ENCODE assay signal across 1 cellular context in the genomic region with DNA sequence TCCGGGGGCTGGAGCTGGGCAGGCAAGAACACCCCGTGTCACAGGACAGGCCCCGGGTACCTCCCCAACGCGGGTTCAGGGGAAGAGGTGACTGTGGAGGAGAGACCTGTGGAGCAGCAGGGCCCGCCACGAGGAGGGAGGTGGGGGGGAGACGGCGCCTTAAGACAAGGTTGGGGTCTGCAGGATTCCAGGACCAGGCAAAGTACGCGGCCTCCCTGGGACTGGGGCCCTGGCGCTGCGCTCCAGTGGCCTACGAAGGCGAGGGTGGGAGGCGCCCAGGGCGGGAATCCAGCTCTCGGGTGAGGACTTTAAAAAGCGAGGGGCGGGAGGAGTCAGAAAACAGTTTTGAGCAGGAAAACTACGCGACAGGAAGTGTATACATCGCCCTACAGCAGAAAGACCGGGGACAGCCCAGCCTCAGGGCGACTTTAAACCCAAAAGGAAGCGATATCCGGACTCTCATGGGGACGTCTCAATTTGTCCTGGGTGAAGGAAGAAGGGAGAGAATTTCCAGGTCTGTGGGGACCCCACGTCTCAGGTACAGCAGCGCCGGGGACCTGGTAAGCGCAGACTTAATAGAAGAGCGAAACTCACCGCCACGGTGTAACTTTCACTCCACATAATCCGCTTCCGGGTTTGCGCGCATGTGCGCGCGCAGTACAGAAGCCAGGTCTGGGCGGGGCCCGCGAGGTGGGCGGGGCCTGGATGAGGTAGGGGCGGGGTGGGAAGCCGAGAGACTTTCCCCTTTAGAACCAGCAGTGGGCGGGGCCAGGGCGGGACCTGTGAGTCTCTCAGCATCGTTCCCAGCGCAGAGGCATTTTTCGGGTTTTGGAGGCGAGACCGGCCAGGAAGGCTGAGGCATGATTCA.
A peak's percentile ranks its signal among the peaks of the same experiment; 100 is the strongest.
TF ChIP-seq lines count a peak whose summit lies in the region.

A gene (minus strand): TSS at position 638 of the 868 bp plus-strand sequence.

TF ChIP-seq in HepG2, 621 proteins besides CTCF, POLR2A, EP300 and RAD21 (continued from another document and continues in another):
- TF ChIP-seq ZSCAN31 (CRISPR knock-in tag; IDR thresholded peaks at IDR 0.05; ENCODE audit: low read depth) (no peak), NFKB2 (CRISPR knock-in tag; IDR thresholded peaks at IDR 0.05; ENCODE audit: borderline replicate concordance) (no peak), ASH2L (IDR thresholded peaks at IDR 0.05; ENCODE audit: insufficient read length, low read depth, low read length) (peak; percentile 51), HNRNPLL (IDR thresholded peaks at IDR 0.05; ENCODE audit: low read depth, low read length, poor library complexity, severe bottlenecking) (peak; percentile 41), KDM3A (CRISPR knock-in tag; IDR thresholded peaks at IDR 0.05; ENCODE audit: low read depth) (no peak), SIN3A (IDR thresholded peaks at IDR 0.05; ENCODE audit: borderline replicate concordance, low read depth, low read length) (peak; percentile 79; the same call in 1 of the 2 replicates), HNRNPUL1 (IDR thresholded peaks at IDR 0.05; ENCODE audit: low read depth, low read length) (no peak), ZNF264 (CRISPR knock-in tag; IDR thresholded peaks at IDR 0.05) (no peak), NAIF1 (CRISPR knock-in tag; IDR thresholded peaks at IDR 0.05; ENCODE audit: borderline replicate concordance) (no peak), SAFB2 (CRISPR knock-in tag; IDR thresholded peaks at IDR 0.05; ENCODE audit: borderline replicate concordance, low read depth) (no peak), BHLHE40 (IDR thresholded peaks at IDR 0.05; ENCODE audit: low read length) (no peak), AGO2 (optimal IDR thresholded peaks at IDR 0.05; ENCODE audit: low read depth, low read length) (peak; percentile 36), CEBPG (CRISPR knock-in tag; IDR thresholded peaks at IDR 0.05) (no peak), MIER3 (CRISPR knock-in tag; IDR thresholded peaks at IDR 0.05; ENCODE audit: borderline replicate concordance) (no peak), ZNF510 (CRISPR knock-in tag; IDR thresholded peaks at IDR 0.05; ENCODE audit: low read depth) (peak; percentile 59; the same call in 1 of the 2 replicates), TBX3 (IDR thresholded peaks at IDR 0.05; ENCODE audit: borderline replicate concordance) (no peak), ZNF367 (CRISPR knock-in tag; IDR thresholded peaks at IDR 0.05; ENCODE audit: borderline replicate concordance) (no peak)
- TF ChIP-seq, protein P1, sequence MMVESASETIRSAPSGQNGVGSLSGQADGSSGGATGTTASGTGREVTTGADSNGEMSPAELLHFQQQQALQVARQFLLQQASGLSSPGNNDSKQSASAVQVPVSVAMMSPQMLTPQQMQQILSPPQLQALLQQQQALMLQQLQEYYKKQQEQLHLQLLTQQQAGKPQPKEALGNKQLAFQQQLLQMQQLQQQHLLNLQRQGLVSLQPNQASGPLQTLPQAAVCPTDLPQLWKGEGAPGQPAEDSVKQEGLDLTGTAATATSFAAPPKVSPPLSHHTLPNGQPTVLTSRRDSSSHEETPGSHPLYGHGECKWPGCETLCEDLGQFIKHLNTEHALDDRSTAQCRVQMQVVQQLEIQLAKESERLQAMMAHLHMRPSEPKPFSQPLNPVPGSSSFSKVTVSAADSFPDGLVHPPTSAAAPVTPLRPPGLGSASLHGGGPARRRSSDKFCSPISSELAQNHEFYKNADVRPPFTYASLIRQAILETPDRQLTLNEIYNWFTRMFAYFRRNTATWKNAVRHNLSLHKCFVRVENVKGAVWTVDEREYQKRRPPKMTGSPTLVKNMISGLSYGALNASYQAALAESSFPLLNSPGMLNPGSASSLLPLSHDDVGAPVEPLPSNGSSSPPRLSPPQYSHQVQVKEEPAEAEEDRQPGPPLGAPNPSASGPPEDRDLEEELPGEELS (CRISPR knock-in tag; IDR thresholded peaks at IDR 0.05) = no peak
- TF ChIP-seq, protein P2, sequence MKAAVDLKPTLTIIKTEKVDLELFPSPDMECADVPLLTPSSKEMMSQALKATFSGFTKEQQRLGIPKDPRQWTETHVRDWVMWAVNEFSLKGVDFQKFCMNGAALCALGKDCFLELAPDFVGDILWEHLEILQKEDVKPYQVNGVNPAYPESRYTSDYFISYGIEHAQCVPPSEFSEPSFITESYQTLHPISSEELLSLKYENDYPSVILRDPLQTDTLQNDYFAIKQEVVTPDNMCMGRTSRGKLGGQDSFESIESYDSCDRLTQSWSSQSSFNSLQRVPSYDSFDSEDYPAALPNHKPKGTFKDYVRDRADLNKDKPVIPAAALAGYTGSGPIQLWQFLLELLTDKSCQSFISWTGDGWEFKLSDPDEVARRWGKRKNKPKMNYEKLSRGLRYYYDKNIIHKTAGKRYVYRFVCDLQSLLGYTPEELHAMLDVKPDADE (CRISPR knock-in tag; IDR thresholded peaks at IDR 0.05) = no peak
- TF ChIP-seq, protein P3, sequence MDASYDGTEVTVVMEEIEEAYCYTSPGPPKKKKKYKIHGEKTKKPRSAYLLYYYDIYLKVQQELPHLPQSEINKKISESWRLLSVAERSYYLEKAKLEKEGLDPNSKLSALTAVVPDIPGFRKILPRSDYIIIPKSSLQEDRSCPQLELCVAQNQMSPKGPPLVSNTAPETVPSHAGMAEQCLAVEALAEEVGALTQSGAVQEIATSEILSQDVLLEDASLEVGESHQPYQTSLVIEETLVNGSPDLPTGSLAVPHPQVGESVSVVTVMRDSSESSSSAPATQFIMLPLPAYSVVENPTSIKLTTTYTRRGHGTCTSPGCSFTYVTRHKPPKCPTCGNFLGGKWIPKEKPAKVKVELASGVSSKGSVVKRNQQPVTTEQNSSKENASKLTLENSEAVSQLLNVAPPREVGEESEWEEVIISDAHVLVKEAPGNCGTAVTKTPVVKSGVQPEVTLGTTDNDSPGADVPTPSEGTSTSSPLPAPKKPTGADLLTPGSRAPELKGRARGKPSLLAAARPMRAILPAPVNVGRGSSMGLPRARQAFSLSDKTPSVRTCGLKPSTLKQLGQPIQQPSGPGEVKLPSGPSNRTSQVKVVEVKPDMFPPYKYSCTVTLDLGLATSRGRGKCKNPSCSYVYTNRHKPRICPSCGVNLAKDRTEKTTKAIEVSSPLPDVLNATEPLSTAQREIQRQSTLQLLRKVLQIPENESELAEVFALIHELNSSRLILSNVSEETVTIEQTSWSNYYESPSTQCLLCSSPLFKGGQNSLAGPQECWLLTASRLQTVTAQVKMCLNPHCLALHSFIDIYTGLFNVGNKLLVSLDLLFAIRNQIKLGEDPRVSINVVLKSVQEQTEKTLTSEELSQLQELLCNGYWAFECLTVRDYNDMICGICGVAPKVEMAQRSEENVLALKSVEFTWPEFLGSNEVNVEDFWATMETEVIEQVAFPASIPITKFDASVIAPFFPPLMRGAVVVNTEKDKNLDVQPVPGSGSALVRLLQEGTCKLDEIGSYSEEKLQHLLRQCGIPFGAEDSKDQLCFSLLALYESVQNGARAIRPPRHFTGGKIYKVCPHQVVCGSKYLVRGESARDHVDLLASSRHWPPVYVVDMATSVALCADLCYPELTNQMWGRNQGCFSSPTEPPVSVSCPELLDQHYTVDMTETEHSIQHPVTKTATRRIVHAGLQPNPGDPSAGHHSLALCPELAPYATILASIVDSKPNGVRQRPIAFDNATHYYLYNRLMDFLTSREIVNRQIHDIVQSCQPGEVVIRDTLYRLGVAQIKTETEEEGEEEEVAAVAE (CRISPR knock-in tag; IDR thresholded peaks at IDR 0.05; ENCODE audit: borderline replicate concordance) = no peak
- TF ChIP-seq, protein P4, sequence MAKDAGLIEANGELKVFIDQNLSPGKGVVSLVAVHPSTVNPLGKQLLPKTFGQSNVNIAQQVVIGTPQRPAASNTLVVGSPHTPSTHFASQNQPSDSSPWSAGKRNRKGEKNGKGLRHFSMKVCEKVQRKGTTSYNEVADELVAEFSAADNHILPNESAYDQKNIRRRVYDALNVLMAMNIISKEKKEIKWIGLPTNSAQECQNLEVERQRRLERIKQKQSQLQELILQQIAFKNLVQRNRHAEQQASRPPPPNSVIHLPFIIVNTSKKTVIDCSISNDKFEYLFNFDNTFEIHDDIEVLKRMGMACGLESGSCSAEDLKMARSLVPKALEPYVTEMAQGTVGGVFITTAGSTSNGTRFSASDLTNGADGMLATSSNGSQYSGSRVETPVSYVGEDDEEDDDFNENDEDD (CRISPR knock-in tag; IDR thresholded peaks at IDR 0.05; ENCODE audit: borderline replicate concordance) = no peak
- TF ChIP-seq, protein P5, sequence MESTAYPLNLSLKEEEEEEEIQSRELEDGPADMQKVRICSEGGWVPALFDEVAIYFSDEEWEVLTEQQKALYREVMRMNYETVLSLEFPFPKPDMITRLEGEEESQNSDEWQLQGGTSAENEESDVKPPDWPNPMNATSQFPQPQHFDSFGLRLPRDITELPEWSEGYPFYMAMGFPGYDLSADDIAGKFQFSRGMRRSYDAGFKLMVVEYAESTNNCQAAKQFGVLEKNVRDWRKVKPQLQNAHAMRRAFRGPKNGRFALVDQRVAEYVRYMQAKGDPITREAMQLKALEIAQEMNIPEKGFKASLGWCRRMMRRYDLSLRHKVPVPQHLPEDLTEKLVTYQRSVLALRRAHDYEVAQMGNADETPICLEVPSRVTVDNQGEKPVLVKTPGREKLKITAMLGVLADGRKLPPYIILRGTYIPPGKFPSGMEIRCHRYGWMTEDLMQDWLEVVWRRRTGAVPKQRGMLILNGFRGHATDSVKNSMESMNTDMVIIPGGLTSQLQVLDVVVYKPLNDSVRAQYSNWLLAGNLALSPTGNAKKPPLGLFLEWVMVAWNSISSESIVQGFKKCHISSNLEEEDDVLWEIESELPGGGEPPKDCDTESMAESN (CRISPR knock-in tag; conservative IDR thresholded peaks at IDR 0.05) = no peak
- TF ChIP-seq, protein P6, sequence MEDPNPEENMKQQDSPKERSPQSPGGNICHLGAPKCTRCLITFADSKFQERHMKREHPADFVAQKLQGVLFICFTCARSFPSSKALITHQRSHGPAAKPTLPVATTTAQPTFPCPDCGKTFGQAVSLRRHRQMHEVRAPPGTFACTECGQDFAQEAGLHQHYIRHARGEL (CRISPR knock-in tag; IDR thresholded peaks at IDR 0.05) = no peak
- TF ChIP-seq, protein P7, sequence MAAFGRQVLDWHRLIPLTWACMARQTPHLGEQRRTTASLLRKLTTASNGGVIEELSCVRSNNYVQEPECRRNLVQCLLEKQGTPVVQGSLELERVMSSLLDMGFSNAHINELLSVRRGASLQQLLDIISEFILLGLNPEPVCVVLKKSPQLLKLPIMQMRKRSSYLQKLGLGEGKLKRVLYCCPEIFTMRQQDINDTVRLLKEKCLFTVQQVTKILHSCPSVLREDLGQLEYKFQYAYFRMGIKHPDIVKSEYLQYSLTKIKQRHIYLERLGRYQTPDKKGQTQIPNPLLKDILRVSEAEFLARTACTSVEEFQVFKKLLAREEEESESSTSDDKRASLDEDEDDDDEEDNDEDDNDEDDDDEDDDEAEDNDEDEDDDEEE (CRISPR knock-in tag; IDR thresholded peaks at IDR 0.05) = no peak
- TF ChIP-seq, protein P8, sequence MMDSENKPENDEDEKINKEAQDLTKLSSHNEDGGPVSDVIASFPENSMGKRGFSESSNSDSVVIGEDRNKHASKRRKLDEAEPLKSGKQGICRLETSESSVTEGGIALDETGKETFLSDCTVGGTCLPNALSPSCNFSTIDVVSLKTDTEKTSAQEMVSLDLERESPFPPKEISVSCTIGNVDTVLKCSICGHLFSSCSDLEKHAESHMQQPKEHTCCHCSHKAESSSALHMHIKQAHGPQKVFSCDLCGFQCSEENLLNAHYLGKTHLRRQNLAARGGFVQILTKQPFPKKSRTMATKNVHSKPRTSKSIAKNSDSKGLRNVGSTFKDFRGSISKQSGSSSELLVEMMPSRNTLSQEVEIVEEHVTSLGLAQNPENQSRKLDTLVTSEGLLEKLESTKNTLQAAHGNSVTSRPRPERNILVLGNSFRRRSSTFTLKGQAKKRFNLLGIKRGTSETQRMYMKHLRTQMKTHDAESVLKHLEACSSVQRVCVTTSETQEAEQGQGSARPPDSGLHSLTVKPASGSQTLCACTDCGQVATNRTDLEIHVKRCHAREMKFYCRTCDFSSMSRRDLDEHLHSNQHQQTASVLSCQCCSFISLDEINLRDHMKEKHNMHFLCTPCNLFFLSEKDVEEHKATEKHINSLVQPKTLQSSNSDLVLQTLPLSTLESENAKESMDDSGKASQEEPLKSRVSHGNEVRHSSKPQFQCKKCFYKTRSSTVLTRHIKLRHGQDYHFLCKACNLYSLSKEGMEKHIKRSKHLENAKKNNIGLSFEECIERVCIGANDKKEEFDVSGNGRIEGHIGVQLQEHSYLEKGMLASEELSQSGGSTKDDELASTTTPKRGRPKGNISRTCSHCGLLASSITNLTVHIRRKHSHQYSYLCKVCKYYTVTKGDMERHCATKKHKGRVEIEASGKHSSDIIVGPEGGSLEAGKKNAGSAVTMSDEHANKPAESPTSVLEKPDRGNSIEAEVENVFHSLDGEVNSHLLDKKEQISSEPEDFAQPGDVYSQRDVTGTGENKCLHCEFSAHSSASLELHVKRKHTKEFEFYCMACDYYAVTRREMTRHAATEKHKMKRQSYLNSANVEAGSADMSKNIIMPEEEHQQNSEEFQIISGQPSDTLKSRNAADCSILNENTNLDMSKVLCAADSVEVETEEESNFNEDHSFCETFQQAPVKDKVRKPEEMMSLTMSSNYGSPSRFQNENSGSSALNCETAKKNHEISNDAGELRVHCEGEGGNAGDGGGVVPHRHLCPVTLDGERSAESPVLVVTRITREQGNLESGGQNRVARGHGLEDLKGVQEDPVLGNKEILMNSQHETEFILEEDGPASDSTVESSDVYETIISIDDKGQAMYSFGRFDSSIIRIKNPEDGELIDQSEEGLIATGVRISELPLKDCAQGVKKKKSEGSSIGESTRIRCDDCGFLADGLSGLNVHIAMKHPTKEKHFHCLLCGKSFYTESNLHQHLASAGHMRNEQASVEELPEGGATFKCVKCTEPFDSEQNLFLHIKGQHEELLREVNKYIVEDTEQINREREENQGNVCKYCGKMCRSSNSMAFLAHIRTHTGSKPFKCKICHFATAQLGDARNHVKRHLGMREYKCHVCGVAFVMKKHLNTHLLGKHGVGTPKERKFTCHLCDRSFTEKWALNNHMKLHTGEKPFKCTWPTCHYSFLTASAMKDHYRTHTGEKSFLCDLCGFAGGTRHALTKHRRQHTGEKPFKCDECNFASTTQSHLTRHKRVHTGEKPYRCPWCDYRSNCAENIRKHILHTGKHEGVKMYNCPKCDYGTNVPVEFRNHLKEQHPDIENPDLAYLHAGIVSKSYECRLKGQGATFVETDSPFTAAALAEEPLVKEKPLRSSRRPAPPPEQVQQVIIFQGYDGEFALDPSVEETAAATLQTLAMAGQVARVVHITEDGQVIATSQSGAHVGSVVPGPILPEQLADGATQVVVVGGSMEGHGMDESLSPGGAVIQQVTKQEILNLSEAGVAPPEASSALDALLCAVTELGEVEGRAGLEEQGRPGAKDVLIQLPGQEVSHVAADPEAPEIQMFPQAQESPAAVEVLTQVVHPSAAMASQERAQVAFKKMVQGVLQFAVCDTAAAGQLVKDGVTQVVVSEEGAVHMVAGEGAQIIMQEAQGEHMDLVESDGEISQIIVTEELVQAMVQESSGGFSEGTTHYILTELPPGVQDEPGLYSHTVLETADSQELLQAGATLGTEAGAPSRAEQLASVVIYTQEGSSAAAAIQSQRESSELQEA (CRISPR knock-in tag; IDR thresholded peaks at IDR 0.05; ENCODE audit: not compliant biosample characterization) = no peak
- TF ChIP-seq, protein P9, sequence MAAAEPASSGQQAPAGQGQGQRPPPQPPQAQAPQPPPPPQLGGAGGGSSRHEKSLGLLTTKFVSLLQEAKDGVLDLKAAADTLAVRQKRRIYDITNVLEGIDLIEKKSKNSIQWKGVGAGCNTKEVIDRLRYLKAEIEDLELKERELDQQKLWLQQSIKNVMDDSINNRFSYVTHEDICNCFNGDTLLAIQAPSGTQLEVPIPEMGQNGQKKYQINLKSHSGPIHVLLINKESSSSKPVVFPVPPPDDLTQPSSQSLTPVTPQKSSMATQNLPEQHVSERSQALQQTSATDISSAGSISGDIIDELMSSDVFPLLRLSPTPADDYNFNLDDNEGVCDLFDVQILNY (CRISPR knock-in tag; conservative IDR thresholded peaks at IDR 0.05) = no peak
